In the genomic region with DNA sequence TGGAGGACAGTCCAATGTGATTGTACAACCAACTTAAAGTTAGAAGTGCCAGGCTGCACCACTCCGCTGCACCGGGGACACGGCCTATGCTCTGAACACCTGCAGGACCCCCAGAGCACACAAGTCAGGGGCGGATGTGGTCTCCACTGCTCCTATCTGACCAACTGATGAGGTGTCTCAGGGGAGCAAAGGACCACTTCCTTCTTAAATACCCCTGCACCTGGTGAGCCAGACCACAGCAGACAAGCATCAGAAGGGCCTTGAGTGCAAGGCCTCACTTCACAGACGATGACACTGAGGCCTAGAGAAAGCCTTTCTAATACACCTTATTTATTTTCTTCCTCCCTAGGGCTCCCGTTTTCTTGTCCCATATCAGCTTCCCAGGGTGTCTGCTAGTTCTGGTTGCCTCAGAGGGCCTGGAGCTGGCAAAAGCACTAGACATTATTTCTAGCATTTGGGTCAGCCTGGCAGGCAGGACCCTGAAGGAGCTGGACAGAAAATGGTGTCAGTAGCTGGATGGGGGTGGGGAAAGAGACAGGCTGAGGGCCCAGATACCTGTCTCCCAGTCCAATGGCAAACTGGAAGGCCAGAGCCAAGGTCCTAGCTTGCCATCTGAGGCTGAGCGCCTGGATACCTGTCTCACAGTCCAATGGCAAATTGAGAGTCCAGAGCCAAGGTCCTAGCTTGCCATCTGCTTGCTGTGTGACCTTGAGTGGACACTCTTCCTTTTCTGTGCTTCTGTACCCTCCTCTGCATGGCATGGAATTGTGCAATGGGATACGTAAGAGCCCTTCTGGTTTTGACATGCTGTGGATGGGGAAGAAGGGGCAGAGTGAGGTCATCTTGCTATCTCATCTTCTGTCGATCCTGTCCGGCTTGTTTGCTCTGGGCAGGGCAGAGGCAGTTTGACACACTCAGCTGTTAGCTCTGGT, we compare ENCODE assay signal across 1 cellular context.
TF ChIP-seq lines count a peak whose summit lies in the region.

No MANE protein-coding gene starts in this region.

TF ChIP-seq in GM12878, 131 proteins besides CTCF, POLR2A, EP300 and RAD21 (continued from another document and continues in another):
- TF ChIP-seq, protein P1, sequence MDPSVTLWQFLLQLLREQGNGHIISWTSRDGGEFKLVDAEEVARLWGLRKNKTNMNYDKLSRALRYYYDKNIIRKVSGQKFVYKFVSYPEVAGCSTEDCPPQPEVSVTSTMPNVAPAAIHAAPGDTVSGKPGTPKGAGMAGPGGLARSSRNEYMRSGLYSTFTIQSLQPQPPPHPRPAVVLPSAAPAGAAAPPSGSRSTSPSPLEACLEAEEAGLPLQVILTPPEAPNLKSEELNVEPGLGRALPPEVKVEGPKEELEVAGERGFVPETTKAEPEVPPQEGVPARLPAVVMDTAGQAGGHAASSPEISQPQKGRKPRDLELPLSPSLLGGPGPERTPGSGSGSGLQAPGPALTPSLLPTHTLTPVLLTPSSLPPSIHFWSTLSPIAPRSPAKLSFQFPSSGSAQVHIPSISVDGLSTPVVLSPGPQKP (IDR thresholded peaks at IDR 0.05; ENCODE audit: low read depth, low read length), result peak; percentile 49; the same call in 1 of the 2 replicates
- peak; percentile 73; the same call in 1 of the 2 replicates for TF ChIP-seq TBL1XR1 (IDR thresholded peaks at IDR 0.05; ENCODE audit: low read depth, low read length)
- TF ChIP-seq, protein P2, sequence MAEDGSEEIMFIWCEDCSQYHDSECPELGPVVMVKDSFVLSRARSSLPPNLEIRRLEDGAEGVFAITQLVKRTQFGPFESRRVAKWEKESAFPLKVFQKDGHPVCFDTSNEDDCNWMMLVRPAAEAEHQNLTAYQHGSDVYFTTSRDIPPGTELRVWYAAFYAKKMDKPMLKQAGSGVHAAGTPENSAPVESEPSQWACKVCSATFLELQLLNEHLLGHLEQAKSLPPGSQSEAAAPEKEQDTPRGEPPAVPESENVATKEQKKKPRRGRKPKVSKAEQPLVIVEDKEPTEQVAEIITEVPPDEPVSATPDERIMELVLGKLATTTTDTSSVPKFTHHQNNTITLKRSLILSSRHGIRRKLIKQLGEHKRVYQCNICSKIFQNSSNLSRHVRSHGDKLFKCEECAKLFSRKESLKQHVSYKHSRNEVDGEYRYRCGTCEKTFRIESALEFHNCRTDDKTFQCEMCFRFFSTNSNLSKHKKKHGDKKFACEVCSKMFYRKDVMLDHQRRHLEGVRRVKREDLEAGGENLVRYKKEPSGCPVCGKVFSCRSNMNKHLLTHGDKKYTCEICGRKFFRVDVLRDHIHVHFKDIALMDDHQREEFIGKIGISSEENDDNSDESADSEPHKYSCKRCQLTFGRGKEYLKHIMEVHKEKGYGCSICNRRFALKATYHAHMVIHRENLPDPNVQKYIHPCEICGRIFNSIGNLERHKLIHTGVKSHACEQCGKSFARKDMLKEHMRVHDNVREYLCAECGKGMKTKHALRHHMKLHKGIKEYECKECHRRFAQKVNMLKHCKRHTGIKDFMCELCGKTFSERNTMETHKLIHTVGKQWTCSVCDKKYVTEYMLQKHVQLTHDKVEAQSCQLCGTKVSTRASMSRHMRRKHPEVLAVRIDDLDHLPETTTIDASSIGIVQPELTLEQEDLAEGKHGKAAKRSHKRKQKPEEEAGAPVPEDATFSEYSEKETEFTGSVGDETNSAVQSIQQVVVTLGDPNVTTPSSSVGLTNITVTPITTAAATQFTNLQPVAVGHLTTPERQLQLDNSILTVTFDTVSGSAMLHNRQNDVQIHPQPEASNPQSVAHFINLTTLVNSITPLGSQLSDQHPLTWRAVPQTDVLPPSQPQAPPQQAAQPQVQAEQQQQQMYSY (CRISPR knock-in tag; IDR thresholded peaks at IDR 0.05), result no peak
- TF ChIP-seq KDM1A (IDR thresholded peaks at IDR 0.05; ENCODE audit: borderline replicate concordance), result no peak
- TF ChIP-seq BHLHE40 (IDR thresholded peaks at IDR 0.05; ENCODE audit: borderline replicate concordance in 1 of 2, low read depth in 2 of 2, low read length in 1 of 2), result peak; percentile 85 to 88
- no peak for TF ChIP-seq RFX5 (IDR thresholded peaks at IDR 0.05; ENCODE audit: low read depth, low read length)
- no peak for TF ChIP-seq ZZZ3 (IDR thresholded peaks at IDR 0.05; ENCODE audit: control insufficient read depth, insufficient read length, low read depth)
- TF ChIP-seq POLR2AphosphoS5 (IDR thresholded peaks at IDR 0.05; ENCODE audit: low read length), result no peak; the same call in 1 of the 2 replicates
- peak; percentile 80 for TF ChIP-seq BACH1 (IDR thresholded peaks at IDR 0.05; ENCODE audit: borderline replicate concordance)
- peak; percentile 68; the same call in 1 of the 2 replicates for TF ChIP-seq CHD2 (IDR thresholded peaks at IDR 0.05; ENCODE audit: borderline replicate concordance, low read depth, low read length)
- no peak for TF ChIP-seq SREBF1 (IDR thresholded peaks at IDR 0.05; ENCODE audit: low read length)
- TF ChIP-seq ZBTB33 (IDR thresholded peaks at IDR 0.05), result no peak
- peak; percentile 23 for TF ChIP-seq RELA (IDR thresholded peaks at IDR 0.05; ENCODE audit: borderline replicate concordance, partially characterized antibody)
- TF ChIP-seq MTA2 (IDR thresholded peaks at IDR 0.05; ENCODE audit: low read depth), result peak; percentile 85; the same call in 1 of the 2 replicates
- no peak; the same call in 1 of the 2 replicates for TF ChIP-seq TAF1 (IDR thresholded peaks at IDR 0.05; ENCODE audit: borderline replicate concordance, low read depth, low read length)
- no peak for TF ChIP-seq SRF (IDR thresholded peaks at IDR 0.05; ENCODE audit: low read depth in 2 of 2, low read length in 2 of 2)
- peak; percentile 97 for TF ChIP-seq PAX5 (IDR thresholded peaks at IDR 0.05; ENCODE audit: borderline replicate concordance, low read depth, low read length)
- TF ChIP-seq CBFB (IDR thresholded peaks at IDR 0.05; ENCODE audit: low read depth), result peak; percentile 97
- TF ChIP-seq YBX1 (IDR thresholded peaks at IDR 0.05), result no peak
- peak; percentile 52 for TF ChIP-seq ZNF24 (IDR thresholded peaks at IDR 0.05)
- no peak for TF ChIP-seq SUZ12 (IDR thresholded peaks at IDR 0.05; ENCODE audit: unreplicated experiment)
- peak; percentile 79; the same call in 1 of the 2 replicates for TF ChIP-seq WRNIP1 (IDR thresholded peaks at IDR 0.05; ENCODE audit: borderline replicate concordance, low read depth, low read length)
- peak; percentile 74; the same call in 1 of the 2 replicates for TF ChIP-seq MXI1 (IDR thresholded peaks at IDR 0.05; ENCODE audit: low read depth, low read length)
- TF ChIP-seq SIX5 (IDR thresholded peaks at IDR 0.05; ENCODE audit: low read depth, low read length, severe bottlenecking), result no peak
- TF ChIP-seq FOXK2 (IDR thresholded peaks at IDR 0.05), result no peak
- TF ChIP-seq FOXM1 (IDR thresholded peaks at IDR 0.05; ENCODE audit: low read depth, low read length), result no peak
- TF ChIP-seq IKZF1 (conservative IDR thresholded peaks at IDR 0.05), result peak; percentile 21; the same call in 1 of the 2 replicates
- peak; percentile 82; the same call in 1 of the 2 replicates for TF ChIP-seq MAX (IDR thresholded peaks at IDR 0.05; ENCODE audit: low read depth, low read length)
- 0 out of 2 replicates have a peak, but pooled peaks have one; percentile 14 for TF ChIP-seq MEF2A (IDR thresholded peaks at IDR 0.05; ENCODE audit: insufficient read depth, low read depth, low read length)
- no peak for TF ChIP-seq HDAC2 (IDR thresholded peaks at IDR 0.05)
- TF ChIP-seq ZNF274 (IDR thresholded peaks at IDR 0.05; ENCODE audit: insufficient read depth, insufficient read length), result no peak
- TF ChIP-seq, protein P3, sequence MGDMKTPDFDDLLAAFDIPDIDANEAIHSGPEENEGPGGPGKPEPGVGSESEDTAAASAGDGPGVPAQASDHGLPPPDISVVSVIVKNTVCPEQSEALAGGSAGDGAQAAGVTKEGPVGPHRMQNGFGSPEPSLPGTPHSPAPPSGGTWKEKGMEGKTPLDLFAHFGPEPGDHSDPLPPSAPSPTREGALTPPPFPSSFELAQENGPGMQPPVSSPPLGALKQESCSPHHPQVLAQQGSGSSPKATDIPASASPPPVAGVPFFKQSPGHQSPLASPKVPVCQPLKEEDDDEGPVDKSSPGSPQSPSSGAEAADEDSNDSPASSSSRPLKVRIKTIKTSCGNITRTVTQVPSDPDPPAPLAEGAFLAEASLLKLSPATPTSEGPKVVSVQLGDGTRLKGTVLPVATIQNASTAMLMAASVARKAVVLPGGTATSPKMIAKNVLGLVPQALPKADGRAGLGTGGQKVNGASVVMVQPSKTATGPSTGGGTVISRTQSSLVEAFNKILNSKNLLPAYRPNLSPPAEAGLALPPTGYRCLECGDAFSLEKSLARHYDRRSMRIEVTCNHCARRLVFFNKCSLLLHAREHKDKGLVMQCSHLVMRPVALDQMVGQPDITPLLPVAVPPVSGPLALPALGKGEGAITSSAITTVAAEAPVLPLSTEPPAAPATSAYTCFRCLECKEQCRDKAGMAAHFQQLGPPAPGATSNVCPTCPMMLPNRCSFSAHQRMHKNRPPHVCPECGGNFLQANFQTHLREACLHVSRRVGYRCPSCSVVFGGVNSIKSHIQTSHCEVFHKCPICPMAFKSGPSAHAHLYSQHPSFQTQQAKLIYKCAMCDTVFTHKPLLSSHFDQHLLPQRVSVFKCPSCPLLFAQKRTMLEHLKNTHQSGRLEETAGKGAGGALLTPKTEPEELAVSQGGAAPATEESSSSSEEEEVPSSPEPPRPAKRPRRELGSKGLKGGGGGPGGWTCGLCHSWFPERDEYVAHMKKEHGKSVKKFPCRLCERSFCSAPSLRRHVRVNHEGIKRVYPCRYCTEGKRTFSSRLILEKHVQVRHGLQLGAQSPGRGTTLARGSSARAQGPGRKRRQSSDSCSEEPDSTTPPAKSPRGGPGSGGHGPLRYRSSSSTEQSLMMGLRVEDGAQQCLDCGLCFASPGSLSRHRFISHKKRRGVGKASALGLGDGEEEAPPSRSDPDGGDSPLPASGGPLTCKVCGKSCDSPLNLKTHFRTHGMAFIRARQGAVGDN (IDR thresholded peaks at IDR 0.05), result peak; percentile 99
- TF ChIP-seq EGR1 (IDR thresholded peaks at IDR 0.05; ENCODE audit: borderline replicate concordance in 1 of 2, low read depth in 2 of 2, low read length in 2 of 2), result peak in 1 of 2 experiments; percentile 24; a peak in 1 of 3 replicates
- no peak for TF ChIP-seq HCFC1 (IDR thresholded peaks at IDR 0.05; ENCODE audit: low read length)
- TF ChIP-seq ZBED1 (IDR thresholded peaks at IDR 0.05; ENCODE audit: borderline replicate concordance), result peak; percentile 81; the same call in 1 of the 2 replicates
- TF ChIP-seq, protein P4, sequence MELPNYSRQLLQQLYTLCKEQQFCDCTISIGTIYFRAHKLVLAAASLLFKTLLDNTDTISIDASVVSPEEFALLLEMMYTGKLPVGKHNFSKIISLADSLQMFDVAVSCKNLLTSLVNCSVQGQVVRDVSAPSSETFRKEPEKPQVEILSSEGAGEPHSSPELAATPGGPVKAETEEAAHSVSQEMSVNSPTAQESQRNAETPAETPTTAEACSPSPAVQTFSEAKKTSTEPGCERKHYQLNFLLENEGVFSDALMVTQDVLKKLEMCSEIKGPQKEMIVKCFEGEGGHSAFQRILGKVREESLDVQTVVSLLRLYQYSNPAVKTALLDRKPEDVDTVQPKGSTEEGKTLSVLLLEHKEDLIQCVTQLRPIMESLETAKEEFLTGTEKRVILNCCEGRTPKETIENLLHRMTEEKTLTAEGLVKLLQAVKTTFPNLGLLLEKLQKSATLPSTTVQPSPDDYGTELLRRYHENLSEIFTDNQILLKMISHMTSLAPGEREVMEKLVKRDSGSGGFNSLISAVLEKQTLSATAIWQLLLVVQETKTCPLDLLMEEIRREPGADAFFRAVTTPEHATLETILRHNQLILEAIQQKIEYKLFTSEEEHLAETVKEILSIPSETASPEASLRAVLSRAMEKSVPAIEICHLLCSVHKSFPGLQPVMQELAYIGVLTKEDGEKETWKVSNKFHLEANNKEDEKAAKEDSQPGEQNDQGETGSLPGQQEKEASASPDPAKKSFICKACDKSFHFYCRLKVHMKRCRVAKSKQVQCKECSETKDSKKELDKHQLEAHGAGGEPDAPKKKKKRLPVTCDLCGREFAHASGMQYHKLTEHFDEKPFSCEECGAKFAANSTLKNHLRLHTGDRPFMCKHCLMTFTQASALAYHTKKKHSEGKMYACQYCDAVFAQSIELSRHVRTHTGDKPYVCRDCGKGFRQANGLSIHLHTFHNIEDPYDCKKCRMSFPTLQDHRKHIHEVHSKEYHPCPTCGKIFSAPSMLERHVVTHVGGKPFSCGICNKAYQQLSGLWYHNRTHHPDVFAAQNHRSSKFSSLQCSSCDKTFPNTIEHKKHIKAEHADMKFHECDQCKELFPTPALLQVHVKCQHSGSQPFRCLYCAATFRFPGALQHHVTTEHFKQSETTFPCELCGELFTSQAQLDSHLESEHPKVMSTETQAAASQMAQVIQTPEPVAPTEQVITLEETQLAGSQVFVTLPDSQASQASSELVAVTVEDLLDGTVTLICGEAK (IDR thresholded peaks at IDR 0.05; ENCODE audit: borderline replicate concordance), result 0 out of 2 replicates have a peak, but pooled peaks have one; percentile 56
- no peak for TF ChIP-seq CBX3 (IDR thresholded peaks at IDR 0.05; ENCODE audit: borderline replicate concordance, low read depth)
- TF ChIP-seq ZSCAN29 (IDR thresholded peaks at IDR 0.05), result no peak
- no peak for TF ChIP-seq ESRRA (IDR thresholded peaks at IDR 0.05; ENCODE audit: low read length)
- TF ChIP-seq JUNB (IDR thresholded peaks at IDR 0.05), result 0 out of 2 replicates have a peak, but pooled peaks have one; percentile 4
- 0 out of 2 replicates have a peak, but pooled peaks have one; percentile 36 for TF ChIP-seq EED (IDR thresholded peaks at IDR 0.05; ENCODE audit: low read depth)
- TF ChIP-seq RBBP5 (conservative IDR thresholded peaks at IDR 0.05), result no peak
- TF ChIP-seq CREB1 (IDR thresholded peaks at IDR 0.05; ENCODE audit: low read depth), result no peak
- TF ChIP-seq IKZF2 (IDR thresholded peaks at IDR 0.05), result peak; percentile 36 to 68
- TF ChIP-seq SPI1 (IDR thresholded peaks at IDR 0.05; ENCODE audit: borderline replicate concordance, insufficient read depth, low read depth, low read length), result peak; percentile 90
